Comparison of ENCODE assay signal across 9 cellular contexts in the genomic region with DNA sequence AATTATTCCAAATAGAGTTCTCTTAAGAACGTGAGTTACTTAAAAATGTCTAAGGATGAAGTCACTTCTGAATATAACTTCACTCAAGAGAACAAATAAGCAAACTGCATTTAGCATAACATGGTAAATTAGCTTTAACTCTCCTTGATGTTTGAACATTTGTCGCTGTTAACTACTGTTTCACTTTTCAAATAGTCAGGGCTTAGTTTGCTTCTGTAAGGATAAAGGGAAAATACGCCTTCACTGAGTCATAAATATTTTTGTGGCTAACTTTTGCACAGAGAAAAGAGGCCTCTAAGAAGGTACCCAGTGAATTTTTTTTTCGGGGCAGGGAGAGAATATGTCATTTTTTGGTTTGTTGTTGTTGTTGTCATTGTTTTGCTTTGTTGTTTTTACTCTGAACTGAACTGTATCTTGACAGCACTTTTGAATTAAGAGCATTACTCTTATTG. TPM values are rescaled to one million over a fixed set of nuclear protein-coding genes. Genes with fewer than 3 reads are reported as not detected.
A peak's percentile ranks its signal among the peaks of the same experiment; 100 is the strongest.
DNase-seq lines count a peak whose midpoint lies in the region; ATAC-seq and TF ChIP-seq lines count a peak whose summit lies in the region.
"Had no signal": no experiment of that assay in that cellular context is flagged by ENCODE, and none has a peak within 500 bp of the region (broad histone marks: within the 10 kb centered on the region; RNA-seq: fewer than 3 reads in every experiment).

No MANE protein-coding gene starts in this region.

- CTCF ChIA-PET in activated CD8-positive, alpha-beta T cell treated with anti-CD3 and anti-CD28 coated beads for 36 hours (lab: Charles Lee) = interaction anchor here (1.0 to 3.9 kb wide), 6 partner anchors 15 to 61 kb away, joined by 3 to 24 read pairs (median 10); no protein-coding TSS in a partner anchor

- no peaks in the 10 kb centered on the region for H3K27me3 Mint-ChIP-seq in activated T-cell treated with anti-CD3 and anti-CD28 coated beads, Interleukin-2, amount 50 U/mL, for 24 hours
- H3K27me3 Mint-ChIP-seq in activated CD8-positive, alpha-beta T cell treated with anti-CD3 and anti-CD28 coated beads for 36 hours = no peaks in the 10 kb centered on the region

- H3K4me1 Mint-ChIP-seq in activated T-cell treated with anti-CD3 and anti-CD28 coated beads, Interleukin-2, amount 50 U/mL, for 24 hours (ENCODE audit: low read depth) = peaks cover 96% of the 10 kb centered on the region
- peaks cover 92% of the 10 kb centered on the region for H3K4me1 Mint-ChIP-seq in activated CD8-positive, alpha-beta T cell treated with anti-CD3 and anti-CD28 coated beads for 36 hours (ENCODE audit: low read depth)

- H3K4me1 ChIP-seq in foreskin keratinocyte (peaks cover 63% of the 10 kb centered on the region), thymus (ENCODE audit: control insufficient read depth, insufficient read depth, low read length) (peaks cover 33% of the 10 kb centered on the region)

- H3K4me3 ChIP-seq in thymus (ENCODE audit: low read length) = no peak overlapping the region
- H3K4me3 ChIP-seq: dorsolateral prefrontal cortex had no signal

- no peaks in the 10 kb centered on the region for H3K36me3 ChIP-seq in thymus (ENCODE audit: control insufficient read depth, insufficient read depth)

- ATAC-seq in activated CD8-positive, alpha-beta T cell treated with anti-CD3 and anti-CD28 coated beads for 36 hours = peak; percentile 31
- ATAC-seq in foreskin keratinocyte (peak; percentile 58), GM19467 (IDR thresholded peaks at IDR 0.05; ENCODE audit: unreplicated experiment) (no peak)

- no peaks in the 10 kb centered on the region for H3K9me3 Mint-ChIP-seq in activated T-cell treated with anti-CD3 and anti-CD28 coated beads, Interleukin-2, amount 50 U/mL, for 24 hours
- H3K9me3 Mint-ChIP-seq in activated CD8-positive, alpha-beta T cell treated with anti-CD3 and anti-CD28 coated beads for 36 hours = no peaks in the 10 kb centered on the region

- 15% methylated on average over 4 of the region's 4 CpGs for WGBS in thymus

- no peak for TF ChIP-seq CTCF in activated CD8-positive, alpha-beta T cell treated with anti-CD3 and anti-CD28 coated beads for 36 hours (IDR thresholded peaks at IDR 0.05)
- no peak for TF ChIP-seq CTCF in foreskin keratinocyte (conservative IDR thresholded peaks at IDR 0.05)

- peak overlapping the region; percentile 96 for H3K27ac Mint-ChIP-seq in activated T-cell treated with anti-CD3 and anti-CD28 coated beads, Interleukin-2, amount 50 U/mL, for 24 hours
- peak overlapping the region; percentile 98 for H3K27ac Mint-ChIP-seq in activated CD8-positive, alpha-beta T cell treated with anti-CD3 and anti-CD28 coated beads for 36 hours

- H3K4me3 Mint-ChIP-seq in activated T-cell treated with anti-CD3 and anti-CD28 coated beads, Interleukin-2, amount 50 U/mL, for 24 hours = peak overlapping the region; percentile 77
- peak overlapping the region; percentile 78 for H3K4me3 Mint-ChIP-seq in activated CD8-positive, alpha-beta T cell treated with anti-CD3 and anti-CD28 coated beads for 36 hours

- H3K36me3 Mint-ChIP-seq in activated T-cell treated with anti-CD3 and anti-CD28 coated beads, Interleukin-2, amount 50 U/mL, for 24 hours (ENCODE audit: low read depth) = peaks cover 77% of the 10 kb centered on the region
- H3K36me3 Mint-ChIP-seq in activated CD8-positive, alpha-beta T cell treated with anti-CD3 and anti-CD28 coated beads for 36 hours (ENCODE audit: low read depth) = peaks cover 60% of the 10 kb centered on the region

- intact Hi-C loops in activated CD8-positive, alpha-beta T cell treated with anti-CD3 and anti-CD28 coated beads for 36 hours (cut with micrococcal nuclease) = loop anchor here (5.0 kb wide), 1 partner anchor 44 kb away; no protein-coding TSS in a partner anchor

- H3K9me3 ChIP-seq in thymus (ENCODE audit: control insufficient read depth) = no peaks in the 10 kb centered on the region

- no peaks in the 10 kb centered on the region for H3K27me3 ChIP-seq in foreskin keratinocyte
- H3K27me3 ChIP-seq in thymus (ENCODE audit: control insufficient read depth, insufficient read depth) = no peaks in the 10 kb centered on the region
- H3K27me3 ChIP-seq: dorsolateral prefrontal cortex had no signal

- no peak for DNase-seq in activated T-cell treated with anti-CD3 and anti-CD28 coated beads, Interleukin-2, amount 50 U/mL, for 24 hours
- DNase-seq in activated T-cell treated with anti-CD3 and anti-CD28 coated beads for 4 hours = no peak
- no peak for DNase-seq in activated CD8-positive, alpha-beta T cell treated with anti-CD3 and anti-CD28 coated beads for 36 hours
- peak in 1 of 2 donors; percentile 59 for DNase-seq in foreskin keratinocyte
- DNase-seq in NCI-H2107 treated with DMSO at 0.1 percent for 48 hours (lab: John Stamatoyannopoulos, UW; ENCODE audit: unreplicated experiment) = no peak
- no peak for DNase-seq in NCI-H345 treated with DMSO at 0.1 percent for 48 hours (lab: John Stamatoyannopoulos, UW; ENCODE audit: unreplicated experiment)
- DNase-seq: dorsolateral prefrontal cortex had no signal

- POLR2A ChIA-PET in activated CD8-positive, alpha-beta T cell treated with anti-CD3 and anti-CD28 coated beads for 36 hours (lab: Charles Lee) = interaction anchor here (0.6 to 4.3 kb wide), 12 partner anchors 7 to 405 kb away, joined by 3 to 42 read pairs (median 4); a partner anchor contains a TSS

- H3K27ac ChIP-seq in foreskin keratinocyte (peak overlapping the region; percentile 68), thymus (ENCODE audit: low read depth) (peak overlapping the region; percentile 70)
- H3K27ac ChIP-seq: dorsolateral prefrontal cortex had no signal

RNA-seq across cellular contexts. Expression of a gene that starts 8.1 kb away (rescaled TPM):
- total RNA-seq in activated CD8-positive, alpha-beta T cell treated with anti-CD3 and anti-CD28 coated beads for 36 hours = 10 to 100 TPM; 65.1 to 66.6 TPM
- total RNA-seq in foreskin keratinocyte = 74.3 and 80.5 TPM in 2 replicates
- polyA plus RNA-seq in foreskin keratinocyte (48.8 and 49.9 TPM in 2 replicates), thymus (56.1 TPM)
